ENCODE assay signal across 14 cellular contexts in the genomic region with DNA sequence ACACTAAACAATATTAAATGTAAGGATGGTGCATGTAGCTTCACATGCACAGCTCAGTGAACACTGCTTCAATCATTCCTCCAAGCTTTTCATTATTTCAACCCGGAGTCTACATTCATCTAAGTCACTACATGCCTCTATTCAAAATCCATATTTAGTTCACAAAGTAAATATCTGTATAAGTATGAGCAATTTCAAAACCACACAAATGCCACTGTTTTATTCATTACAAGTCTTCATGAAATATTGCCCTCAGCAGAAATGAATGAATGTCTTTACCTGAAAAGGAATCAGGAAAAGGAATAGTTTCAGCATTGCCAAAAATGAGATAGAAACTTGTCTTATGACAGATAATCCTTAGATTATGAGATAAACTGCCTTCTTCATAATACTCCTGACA.
"Had no signal": no experiment of that assay in that cellular context is flagged by ENCODE, and none has a peak within 500 bp of the region (broad histone marks: within the 10 kb centered on the region; RNA-seq: fewer than 3 reads in every experiment).

No MANE protein-coding gene starts in this region.

- FAIRE-seq: kidney had no signal

- H3K9ac ChIP-seq: parathyroid adenoma had no signal

- ATAC-seq: naive thymus-derived CD8-positive, alpha-beta T cell; stimulated activated naive B cell treated with anti-CD40 and anti-IgM and Interleukin-4, amounts not matched to agents 10 μg/mL and 1 μg/mL and 100 μg/mL, for 72 hours had no signal

- H3K79me2 ChIP-seq: parathyroid adenoma had no signal

- H3K4me1 ChIP-seq: left lung, parathyroid adenoma had no signal

- DNase-seq: activated CD4-positive, CD25-positive, alpha-beta regulatory T cell; activated CD8-positive, alpha-beta memory T cell treated with anti-CD3 and anti-CD28 coated beads, Interleukin-2, amount 50 U/mL, for 48 hours; activated naive CD4-positive, alpha-beta T cell; activated naive CD8-positive, alpha-beta T cell treated with anti-CD3 and anti-CD28 coated beads, Interleukin-2, amount 10 ng/mL, durations not matched to agents 7 days and 5 days; anterior cingulate cortex; dorsolateral prefrontal cortex; hippocampal formation; left lung; stimulated activated CD4-positive, alpha-beta T cell treated with anti-CD3 and anti-CD28 coated beads, Interleukin-2, amount 100 ng/mL, for 48 hours; stimulated activated naive B cell treated with anti-CD40 and anti-IgM and Interleukin-4, amounts not matched to agents 10 μg/mL and 1 μg/mL and 100 μg/mL, for 72 hours had no signal

- H3K36me3 ChIP-seq: left lung, transverse colon had no signal

- H3K9me3 ChIP-seq: left lung, transverse colon had no signal

- H3K27ac ChIP-seq: dorsolateral prefrontal cortex, left lung, parathyroid adenoma, transverse colon had no signal

- H3K27me3 ChIP-seq: left lung, transverse colon had no signal

- H3K4me3 ChIP-seq: dorsolateral prefrontal cortex, left lung, transverse colon had no signal
